1 cellular context compared by ENCODE assay signal in the genomic region with DNA sequence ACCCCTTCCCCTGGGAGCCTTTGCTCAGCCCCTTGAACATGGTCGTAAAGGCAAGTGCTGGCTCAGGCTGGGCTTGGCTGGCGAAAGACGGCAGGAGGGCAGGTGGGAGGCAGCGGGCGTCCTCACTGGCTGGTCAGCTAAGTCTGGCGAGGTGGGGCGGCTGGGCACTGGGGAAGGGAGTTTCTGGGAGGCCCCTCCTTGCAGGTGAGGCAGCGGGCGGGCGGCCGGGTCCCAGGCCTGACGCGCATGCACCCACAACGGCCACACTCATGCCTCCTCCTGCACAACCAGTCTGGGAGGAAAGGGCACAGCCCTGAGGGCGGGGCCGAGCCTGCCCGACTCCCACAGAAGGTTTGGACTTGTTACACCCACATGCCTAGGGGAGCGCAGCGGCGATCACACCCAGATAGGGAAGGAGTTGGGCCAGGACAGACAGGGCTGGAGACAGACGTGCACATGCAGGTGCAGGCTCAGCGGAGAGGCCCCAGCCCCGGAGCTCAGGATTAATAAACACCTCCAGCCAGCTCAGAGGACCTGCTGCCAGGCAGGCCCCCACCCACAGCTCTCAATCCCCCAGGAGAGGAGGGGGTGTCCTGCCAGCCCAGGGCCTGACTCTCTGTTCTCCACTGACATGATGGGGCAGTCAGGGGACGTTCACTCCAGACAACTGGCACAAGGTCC.
TF ChIP-seq lines count a peak whose summit lies in the region.

A gene (minus strand): TSS at position 148 of the 681 bp plus-strand sequence. CDS start 108 bp downstream, at position 40.

TF ChIP-seq in HepG2, 621 proteins besides CTCF, POLR2A, EP300 and RAD21 (continued from another document and continues in another):
- TF ChIP-seq, protein P1, sequence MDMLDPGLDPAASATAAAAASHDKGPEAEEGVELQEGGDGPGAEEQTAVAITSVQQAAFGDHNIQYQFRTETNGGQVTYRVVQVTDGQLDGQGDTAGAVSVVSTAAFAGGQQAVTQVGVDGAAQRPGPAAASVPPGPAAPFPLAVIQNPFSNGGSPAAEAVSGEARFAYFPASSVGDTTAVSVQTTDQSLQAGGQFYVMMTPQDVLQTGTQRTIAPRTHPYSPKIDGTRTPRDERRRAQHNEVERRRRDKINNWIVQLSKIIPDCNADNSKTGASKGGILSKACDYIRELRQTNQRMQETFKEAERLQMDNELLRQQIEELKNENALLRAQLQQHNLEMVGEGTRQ (IDR thresholded peaks at IDR 0.05; ENCODE audit: low read depth, low read length): no peak
- TF ChIP-seq, protein P1 (CRISPR knock-in tag; IDR thresholded peaks at IDR 0.05; ENCODE audit: borderline replicate concordance): no peak
- no peak for TF ChIP-seq RFX1 (IDR thresholded peaks at IDR 0.05)
- TF ChIP-seq ZBTB38 (CRISPR knock-in tag; IDR thresholded peaks at IDR 0.05): peak; percentile 69
- 0 out of 2 replicates have a peak, but pooled peaks have one; percentile 22 for TF ChIP-seq ZNF766 (CRISPR knock-in tag; IDR thresholded peaks at IDR 0.05; ENCODE audit: borderline replicate concordance)
- peak; percentile 71; the same call in 1 of the 2 replicates for TF ChIP-seq SALL2 (CRISPR knock-in tag; IDR thresholded peaks at IDR 0.05)
- TF ChIP-seq GABPB1 (CRISPR knock-in tag; IDR thresholded peaks at IDR 0.05): peak; percentile 53
- 0 out of 2 replicates have a peak, but pooled peaks have one; percentile 22 for TF ChIP-seq BRCA1 (CRISPR knock-in tag; IDR thresholded peaks at IDR 0.05)
- no peak; the same call in 1 of the 2 replicates for TF ChIP-seq ZNF598 (CRISPR knock-in tag; IDR thresholded peaks at IDR 0.05; ENCODE audit: borderline replicate concordance)
- TF ChIP-seq ZNF713 (CRISPR knock-in tag; IDR thresholded peaks at IDR 0.05): 0 out of 2 replicates have a peak, but pooled peaks have one; percentile 41
- TF ChIP-seq ZNF792 (CRISPR knock-in tag; IDR thresholded peaks at IDR 0.05): peak; percentile 54; the same call in 1 of the 2 replicates
- TF ChIP-seq NKX3-1 (CRISPR knock-in tag; IDR thresholded peaks at IDR 0.05): 0 out of 2 replicates have a peak, but pooled peaks have one; percentile 15
- 0 out of 2 replicates have a peak, but pooled peaks have one; percentile 16 for TF ChIP-seq GZF1 (CRISPR knock-in tag; IDR thresholded peaks at IDR 0.05)
- peak; percentile 27; the same call in 1 of the 2 replicates for TF ChIP-seq ZNF567 (CRISPR knock-in tag; IDR thresholded peaks at IDR 0.05; ENCODE audit: borderline replicate concordance)
- peak; percentile 20; the same call in 1 of the 2 replicates for TF ChIP-seq KMT2B (CRISPR knock-in tag; IDR thresholded peaks at IDR 0.05)
- TF ChIP-seq, protein P2, sequence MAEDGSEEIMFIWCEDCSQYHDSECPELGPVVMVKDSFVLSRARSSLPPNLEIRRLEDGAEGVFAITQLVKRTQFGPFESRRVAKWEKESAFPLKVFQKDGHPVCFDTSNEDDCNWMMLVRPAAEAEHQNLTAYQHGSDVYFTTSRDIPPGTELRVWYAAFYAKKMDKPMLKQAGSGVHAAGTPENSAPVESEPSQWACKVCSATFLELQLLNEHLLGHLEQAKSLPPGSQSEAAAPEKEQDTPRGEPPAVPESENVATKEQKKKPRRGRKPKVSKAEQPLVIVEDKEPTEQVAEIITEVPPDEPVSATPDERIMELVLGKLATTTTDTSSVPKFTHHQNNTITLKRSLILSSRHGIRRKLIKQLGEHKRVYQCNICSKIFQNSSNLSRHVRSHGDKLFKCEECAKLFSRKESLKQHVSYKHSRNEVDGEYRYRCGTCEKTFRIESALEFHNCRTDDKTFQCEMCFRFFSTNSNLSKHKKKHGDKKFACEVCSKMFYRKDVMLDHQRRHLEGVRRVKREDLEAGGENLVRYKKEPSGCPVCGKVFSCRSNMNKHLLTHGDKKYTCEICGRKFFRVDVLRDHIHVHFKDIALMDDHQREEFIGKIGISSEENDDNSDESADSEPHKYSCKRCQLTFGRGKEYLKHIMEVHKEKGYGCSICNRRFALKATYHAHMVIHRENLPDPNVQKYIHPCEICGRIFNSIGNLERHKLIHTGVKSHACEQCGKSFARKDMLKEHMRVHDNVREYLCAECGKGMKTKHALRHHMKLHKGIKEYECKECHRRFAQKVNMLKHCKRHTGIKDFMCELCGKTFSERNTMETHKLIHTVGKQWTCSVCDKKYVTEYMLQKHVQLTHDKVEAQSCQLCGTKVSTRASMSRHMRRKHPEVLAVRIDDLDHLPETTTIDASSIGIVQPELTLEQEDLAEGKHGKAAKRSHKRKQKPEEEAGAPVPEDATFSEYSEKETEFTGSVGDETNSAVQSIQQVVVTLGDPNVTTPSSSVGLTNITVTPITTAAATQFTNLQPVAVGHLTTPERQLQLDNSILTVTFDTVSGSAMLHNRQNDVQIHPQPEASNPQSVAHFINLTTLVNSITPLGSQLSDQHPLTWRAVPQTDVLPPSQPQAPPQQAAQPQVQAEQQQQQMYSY (CRISPR knock-in tag; IDR thresholded peaks at IDR 0.05): no peak
- TF ChIP-seq ZNF350 (CRISPR knock-in tag; IDR thresholded peaks at IDR 0.05; ENCODE audit: borderline replicate concordance, low read depth): peak; percentile 83
- TF ChIP-seq, protein P3, sequence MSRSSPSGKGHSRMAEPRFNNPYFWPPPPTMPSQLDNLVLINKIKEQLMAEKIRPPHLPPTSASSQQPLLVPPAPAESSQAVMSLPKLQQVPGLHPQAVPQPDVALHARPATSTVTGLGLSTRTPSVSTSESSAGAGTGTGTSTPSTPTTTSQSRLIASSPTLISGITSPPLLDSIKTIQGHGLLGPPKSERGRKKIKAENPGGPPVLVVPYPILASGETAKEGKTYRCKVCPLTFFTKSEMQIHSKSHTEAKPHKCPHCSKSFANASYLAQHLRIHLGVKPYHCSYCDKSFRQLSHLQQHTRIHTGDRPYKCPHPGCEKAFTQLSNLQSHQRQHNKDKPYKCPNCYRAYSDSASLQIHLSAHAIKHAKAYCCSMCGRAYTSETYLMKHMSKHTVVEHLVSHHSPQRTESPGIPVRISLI (CRISPR knock-in tag; IDR thresholded peaks at IDR 0.05; ENCODE audit: borderline replicate concordance): peak; percentile 81; the same call in 1 of the 2 replicates
- TF ChIP-seq ZNF501 (CRISPR knock-in tag; IDR thresholded peaks at IDR 0.05): peak; percentile 35; the same call in 1 of the 2 replicates
- no peak for TF ChIP-seq ZNF879 (CRISPR knock-in tag; IDR thresholded peaks at IDR 0.05)
- TF ChIP-seq, protein P4, sequence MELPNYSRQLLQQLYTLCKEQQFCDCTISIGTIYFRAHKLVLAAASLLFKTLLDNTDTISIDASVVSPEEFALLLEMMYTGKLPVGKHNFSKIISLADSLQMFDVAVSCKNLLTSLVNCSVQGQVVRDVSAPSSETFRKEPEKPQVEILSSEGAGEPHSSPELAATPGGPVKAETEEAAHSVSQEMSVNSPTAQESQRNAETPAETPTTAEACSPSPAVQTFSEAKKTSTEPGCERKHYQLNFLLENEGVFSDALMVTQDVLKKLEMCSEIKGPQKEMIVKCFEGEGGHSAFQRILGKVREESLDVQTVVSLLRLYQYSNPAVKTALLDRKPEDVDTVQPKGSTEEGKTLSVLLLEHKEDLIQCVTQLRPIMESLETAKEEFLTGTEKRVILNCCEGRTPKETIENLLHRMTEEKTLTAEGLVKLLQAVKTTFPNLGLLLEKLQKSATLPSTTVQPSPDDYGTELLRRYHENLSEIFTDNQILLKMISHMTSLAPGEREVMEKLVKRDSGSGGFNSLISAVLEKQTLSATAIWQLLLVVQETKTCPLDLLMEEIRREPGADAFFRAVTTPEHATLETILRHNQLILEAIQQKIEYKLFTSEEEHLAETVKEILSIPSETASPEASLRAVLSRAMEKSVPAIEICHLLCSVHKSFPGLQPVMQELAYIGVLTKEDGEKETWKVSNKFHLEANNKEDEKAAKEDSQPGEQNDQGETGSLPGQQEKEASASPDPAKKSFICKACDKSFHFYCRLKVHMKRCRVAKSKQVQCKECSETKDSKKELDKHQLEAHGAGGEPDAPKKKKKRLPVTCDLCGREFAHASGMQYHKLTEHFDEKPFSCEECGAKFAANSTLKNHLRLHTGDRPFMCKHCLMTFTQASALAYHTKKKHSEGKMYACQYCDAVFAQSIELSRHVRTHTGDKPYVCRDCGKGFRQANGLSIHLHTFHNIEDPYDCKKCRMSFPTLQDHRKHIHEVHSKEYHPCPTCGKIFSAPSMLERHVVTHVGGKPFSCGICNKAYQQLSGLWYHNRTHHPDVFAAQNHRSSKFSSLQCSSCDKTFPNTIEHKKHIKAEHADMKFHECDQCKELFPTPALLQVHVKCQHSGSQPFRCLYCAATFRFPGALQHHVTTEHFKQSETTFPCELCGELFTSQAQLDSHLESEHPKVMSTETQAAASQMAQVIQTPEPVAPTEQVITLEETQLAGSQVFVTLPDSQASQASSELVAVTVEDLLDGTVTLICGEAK (IDR thresholded peaks at IDR 0.05): no peak
- TF ChIP-seq, protein P4 (CRISPR knock-in tag; IDR thresholded peaks at IDR 0.05): peak; percentile 57; the same call in 1 of the 2 replicates
- peak; percentile 37; the same call in 1 of the 2 replicates for TF ChIP-seq MXD4 (CRISPR knock-in tag; IDR thresholded peaks at IDR 0.05)
- TF ChIP-seq PCBP1 (IDR thresholded peaks at IDR 0.05; ENCODE audit: borderline replicate concordance, low read depth, low read length): no peak
- TF ChIP-seq, protein P5, sequence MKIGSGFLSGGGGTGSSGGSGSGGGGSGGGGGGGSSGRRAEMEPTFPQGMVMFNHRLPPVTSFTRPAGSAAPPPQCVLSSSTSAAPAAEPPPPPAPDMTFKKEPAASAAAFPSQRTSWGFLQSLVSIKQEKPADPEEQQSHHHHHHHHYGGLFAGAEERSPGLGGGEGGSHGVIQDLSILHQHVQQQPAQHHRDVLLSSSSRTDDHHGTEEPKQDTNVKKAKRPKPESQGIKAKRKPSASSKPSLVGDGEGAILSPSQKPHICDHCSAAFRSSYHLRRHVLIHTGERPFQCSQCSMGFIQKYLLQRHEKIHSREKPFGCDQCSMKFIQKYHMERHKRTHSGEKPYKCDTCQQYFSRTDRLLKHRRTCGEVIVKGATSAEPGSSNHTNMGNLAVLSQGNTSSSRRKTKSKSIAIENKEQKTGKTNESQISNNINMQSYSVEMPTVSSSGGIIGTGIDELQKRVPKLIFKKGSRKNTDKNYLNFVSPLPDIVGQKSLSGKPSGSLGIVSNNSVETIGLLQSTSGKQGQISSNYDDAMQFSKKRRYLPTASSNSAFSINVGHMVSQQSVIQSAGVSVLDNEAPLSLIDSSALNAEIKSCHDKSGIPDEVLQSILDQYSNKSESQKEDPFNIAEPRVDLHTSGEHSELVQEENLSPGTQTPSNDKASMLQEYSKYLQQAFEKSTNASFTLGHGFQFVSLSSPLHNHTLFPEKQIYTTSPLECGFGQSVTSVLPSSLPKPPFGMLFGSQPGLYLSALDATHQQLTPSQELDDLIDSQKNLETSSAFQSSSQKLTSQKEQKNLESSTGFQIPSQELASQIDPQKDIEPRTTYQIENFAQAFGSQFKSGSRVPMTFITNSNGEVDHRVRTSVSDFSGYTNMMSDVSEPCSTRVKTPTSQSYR (CRISPR knock-in tag; IDR thresholded peaks at IDR 0.05; ENCODE audit: borderline replicate concordance): 0 out of 2 replicates have a peak, but pooled peaks have one; percentile 44
- TF ChIP-seq GATA4 (IDR thresholded peaks at IDR 0.05; ENCODE audit: borderline replicate concordance, low read depth): peak; percentile 61; the same call in 1 of the 2 replicates
- peak; percentile 59; the same call in 1 of the 2 replicates for TF ChIP-seq ZNF253 (CRISPR knock-in tag; IDR thresholded peaks at IDR 0.05; ENCODE audit: borderline replicate concordance)
- TF ChIP-seq, protein P6, sequence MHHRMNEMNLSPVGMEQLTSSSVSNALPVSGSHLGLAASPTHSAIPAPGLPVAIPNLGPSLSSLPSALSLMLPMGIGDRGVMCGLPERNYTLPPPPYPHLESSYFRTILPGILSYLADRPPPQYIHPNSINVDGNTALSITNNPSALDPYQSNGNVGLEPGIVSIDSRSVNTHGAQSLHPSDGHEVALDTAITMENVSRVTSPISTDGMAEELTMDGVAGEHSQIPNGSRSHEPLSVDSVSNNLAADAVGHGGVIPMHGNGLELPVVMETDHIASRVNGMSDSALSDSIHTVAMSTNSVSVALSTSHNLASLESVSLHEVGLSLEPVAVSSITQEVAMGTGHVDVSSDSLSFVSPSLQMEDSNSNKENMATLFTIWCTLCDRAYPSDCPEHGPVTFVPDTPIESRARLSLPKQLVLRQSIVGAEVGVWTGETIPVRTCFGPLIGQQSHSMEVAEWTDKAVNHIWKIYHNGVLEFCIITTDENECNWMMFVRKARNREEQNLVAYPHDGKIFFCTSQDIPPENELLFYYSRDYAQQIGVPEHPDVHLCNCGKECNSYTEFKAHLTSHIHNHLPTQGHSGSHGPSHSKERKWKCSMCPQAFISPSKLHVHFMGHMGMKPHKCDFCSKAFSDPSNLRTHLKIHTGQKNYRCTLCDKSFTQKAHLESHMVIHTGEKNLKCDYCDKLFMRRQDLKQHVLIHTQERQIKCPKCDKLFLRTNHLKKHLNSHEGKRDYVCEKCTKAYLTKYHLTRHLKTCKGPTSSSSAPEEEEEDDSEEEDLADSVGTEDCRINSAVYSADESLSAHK (CRISPR knock-in tag; IDR thresholded peaks at IDR 0.05; ENCODE audit: borderline replicate concordance): no peak
